Comparison of ENCODE assay signal across 10 cellular contexts in the genomic region with DNA sequence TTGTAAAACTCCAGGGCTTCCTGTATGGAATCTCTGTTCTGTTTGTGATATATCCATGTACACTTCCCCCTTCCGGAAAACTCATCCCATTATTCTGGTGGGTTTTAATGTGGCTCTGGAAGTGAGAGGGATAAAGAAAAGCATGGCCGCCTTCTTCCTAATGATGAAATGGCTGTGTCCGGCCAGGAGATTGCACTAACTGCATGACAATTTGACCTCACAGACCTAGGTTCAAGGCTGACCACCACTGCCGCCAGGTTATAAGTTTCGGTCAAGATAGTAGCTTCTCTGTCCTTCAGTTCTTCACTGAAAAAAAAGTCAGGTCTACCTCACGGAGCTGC. TPM values are rescaled to one million over a fixed set of nuclear protein-coding genes. Genes with fewer than 3 reads are reported as not detected.
A peak's percentile ranks its signal among the peaks of the same experiment; 100 is the strongest.
DNase-seq lines count a peak whose midpoint lies in the region; ATAC-seq, FAIRE-seq and TF ChIP-seq lines count a peak whose summit lies in the region.
"Had no signal": no experiment of that assay in that cellular context is flagged by ENCODE, and none has a peak within 500 bp of the region (broad histone marks: within the 10 kb centered on the region; RNA-seq: fewer than 3 reads in every experiment).

No MANE protein-coding gene starts in this region.

- H2AFZ ChIP-seq in astrocyte (ENCODE audit: low read depth, low read length) = peak overlapping the region; percentile 77

- DNase-seq in LHCN-M2 (ENCODE audit: low read depth) (peak; percentile 25), astrocyte (ENCODE audit: low read depth) (no peak), kidney epithelial cell (ENCODE audit: low read depth) (no peak), AG08396 (ENCODE audit: low spot score) (no peak), NCI-H2107 (lab: John Stamatoyannopoulos, UW) (no peak)
- DNase-seq: activated effector memory CD4-positive, alpha-beta T cell treated with anti-CD3 and anti-CD28 coated beads, Interleukin-2, amount 50 U/mL, for 16 hours; glutamatergic neuron; NCI-H146 had no signal

- H3K27me3 ChIP-seq in astrocyte (ENCODE audit: insufficient read depth, low read length) = no peaks in the 10 kb centered on the region
- no peaks in the 10 kb centered on the region for H3K27me3 ChIP-seq in kidney epithelial cell (ENCODE audit: control insufficient read depth, insufficient read depth, low read length)
- no peaks in the 10 kb centered on the region for H3K27me3 ChIP-seq in stomach smooth muscle (ENCODE audit: control insufficient read depth in 1 of 2, insufficient read depth in 2 of 2, low read length in 2 of 2)

- no peak for ATAC-seq in HG02763 (IDR thresholded peaks at IDR 0.05; ENCODE audit: unreplicated experiment)

- no peaks in the 10 kb centered on the region for H3K9me3 ChIP-seq in astrocyte (ENCODE audit: insufficient read depth, low read depth, low read length)
- H3K9me3 ChIP-seq in stomach smooth muscle (ENCODE audit: control insufficient read depth in 2 of 2, low read length in 2 of 2) = no peaks in the 10 kb centered on the region

- H3K4me3 Mint-ChIP-seq in astrocyte (ENCODE audit: unreplicated experiment) = no peak overlapping the region

- no peak for FAIRE-seq in astrocyte (lab: Jason Lieb, UNC)

- TF ChIP-seq CTCF in astrocyte (IDR thresholded peaks at IDR 0.05; ENCODE audit: insufficient read depth, low read depth, low read length) (no peak), kidney epithelial cell (IDR thresholded peaks at IDR 0.05; ENCODE audit: insufficient read depth, low read length, poor library complexity, severe bottlenecking) (no peak)

- H3K4me2 ChIP-seq in astrocyte (ENCODE audit: low read length) = peak overlapping the region; percentile 90

- peak overlapping the region; percentile 79 for H3K9ac ChIP-seq in astrocyte (ENCODE audit: low read length)
- H3K9ac ChIP-seq in stomach smooth muscle (ENCODE audit: low read length in 2 of 2) = peak overlapping the region; percentile 78 to 84

- H3K27ac ChIP-seq in astrocyte (ENCODE audit: low read depth, low read length) = no peak overlapping the region
- H3K27ac ChIP-seq in stomach smooth muscle (ENCODE audit: low read length) = peak overlapping the region; percentile 62

- H3K4me1 Mint-ChIP-seq in astrocyte (ENCODE audit: low read depth, unreplicated experiment) = peaks cover 4% of the 10 kb centered on the region

- no peaks in the 10 kb centered on the region for H3K9me3 Mint-ChIP-seq in astrocyte (ENCODE audit: unreplicated experiment)

- H4K20me1 ChIP-seq in astrocyte (ENCODE audit: insufficient read depth, low read length) = no peaks in the 10 kb centered on the region

- H3K27ac Mint-ChIP-seq in astrocyte (ENCODE audit: unreplicated experiment) = no peak overlapping the region

- no peaks in the 10 kb centered on the region for H3K79me2 ChIP-seq in astrocyte (ENCODE audit: insufficient read depth, low read length)

- peaks cover 3% of the 10 kb centered on the region for H3K4me1 ChIP-seq in astrocyte (ENCODE audit: insufficient read depth, low read length)
- H3K4me1 ChIP-seq in stomach smooth muscle (ENCODE audit: control insufficient read depth, insufficient read depth, low read length) = peaks cover 2% of the 10 kb centered on the region

- no peaks in the 10 kb centered on the region for H3K36me3 Mint-ChIP-seq in astrocyte (ENCODE audit: low read depth, unreplicated experiment)

- peak overlapping the region; percentile 70 for H3K4me3 ChIP-seq in astrocyte (ENCODE audit: insufficient read depth, low read depth, low read length)
- peak overlapping the region; percentile 45 for H3K4me3 ChIP-seq in kidney epithelial cell (ENCODE audit: low read depth, low read length)
- peak overlapping the region; percentile 70 to 74 for H3K4me3 ChIP-seq in stomach smooth muscle (ENCODE audit: low read length in 2 of 2)

- H3K27me3 Mint-ChIP-seq in astrocyte (ENCODE audit: low read depth, unreplicated experiment) = no peaks in the 10 kb centered on the region

- H3K36me3 ChIP-seq in astrocyte (ENCODE audit: insufficient read depth, low read length) = no peaks in the 10 kb centered on the region
- H3K36me3 ChIP-seq in kidney epithelial cell (ENCODE audit: control insufficient read depth, insufficient read depth, low read length) = no peaks in the 10 kb centered on the region
- H3K36me3 ChIP-seq in stomach smooth muscle (ENCODE audit: control insufficient read depth in 2 of 2, insufficient read depth in 2 of 2, low read length in 2 of 2) = no peaks in the 10 kb centered on the region

RNA-seq across cellular contexts. Expression of a gene that starts 41.0 kb away (rescaled TPM):
- total RNA-seq in LHCN-M2 (2014; rRNA removed) = not detected in 2 replicates
- polyA plus RNA-seq in LHCN-M2 (2012) = 0.12 TPM
- total RNA-seq in astrocyte = 2.2 and 2.6 TPM in 2 replicates
- 1.2 and 2.0 TPM in 2 replicates for total RNA-seq in kidney epithelial cell
